In genomic region chr9:116763665-116764064, GRCh38 we compare ENCODE assay signal across 26 cellular contexts.
"Had no signal": no experiment of that assay in that cellular context is flagged by ENCODE, and none has a peak within 500 bp of the region (broad histone marks: within the 10 kb centered on the region; RNA-seq: fewer than 3 reads in every experiment).

No MANE protein-coding gene starts in this region.

- H3K27ac Mint-ChIP-seq: IgD-negative memory B cell had no signal

- H3K36me3 Mint-ChIP-seq: IgD-negative memory B cell had no signal

- H3K27me3 ChIP-seq: SJCRH30 had no signal

- H3K27ac ChIP-seq: HL-60, KMS-11, RWPE1, SJCRH30 had no signal

- H3K36me3 ChIP-seq: SJCRH30 had no signal

- H3K27me3 Mint-ChIP-seq: IgD-negative memory B cell had no signal

- DNase-seq: MV-4-11, NCI-H1092, NCI-H1105 treated with DMSO at 0.1 percent for 48 hours, NCI-H1417 treated with DMSO at 0.1 percent for 48 hours, NCI-H146, NCI-H1694 treated with DMSO at 0.1 percent for 48 hours, NCI-H2029, NCI-H2081 treated with DMSO at 0.1 percent for 48 hours, NCI-H2171, NCI-H226, NCI-H446, NCI-H510A, NCI-H524 treated with DMSO at 0.1 percent for 48 hours, NCI-H69, NCI-H774, PC-3, SHP77 treated with DMSO at 0.1 percent for 48 hours, SJCRH30 had no signal

- H3K9me3 ChIP-seq: SJCRH30 had no signal

- H3K4me3 Mint-ChIP-seq: IgD-negative memory B cell had no signal

- H3K4me2 ChIP-seq: KMS-11 had no signal

- H3K9me3 Mint-ChIP-seq: IgD-negative memory B cell had no signal

- H3K9ac ChIP-seq: KMS-11 had no signal

- H3K4me3 ChIP-seq: K562, SJCRH30 had no signal

- ATAC-seq: K562, Panc1, PC-3, Right ventricle myocardium inferior, SK-N-SH treated with all-trans-retinoic acid at 6 μM for 48 hours had no signal
